ENCODE assay signal across 1 cellular context in genomic region chr6:116012471-116012949, GRCh38.
TF ChIP-seq lines count a peak whose summit lies in the region.

No MANE protein-coding gene starts in this region.

TF ChIP-seq in A549, 52 proteins besides CTCF, POLR2A, EP300 and RAD21 (continued from another document):
- no peak for TF ChIP-seq E2F6 (IDR thresholded peaks at IDR 0.05; ENCODE audit: borderline replicate concordance, low read depth)
- TF ChIP-seq JUN (IDR thresholded peaks at IDR 0.05): no peak
TF ChIP-seq in A549: peak in this region for 2.
